ENCODE assay signal across 8 cellular contexts in the genomic region with DNA sequence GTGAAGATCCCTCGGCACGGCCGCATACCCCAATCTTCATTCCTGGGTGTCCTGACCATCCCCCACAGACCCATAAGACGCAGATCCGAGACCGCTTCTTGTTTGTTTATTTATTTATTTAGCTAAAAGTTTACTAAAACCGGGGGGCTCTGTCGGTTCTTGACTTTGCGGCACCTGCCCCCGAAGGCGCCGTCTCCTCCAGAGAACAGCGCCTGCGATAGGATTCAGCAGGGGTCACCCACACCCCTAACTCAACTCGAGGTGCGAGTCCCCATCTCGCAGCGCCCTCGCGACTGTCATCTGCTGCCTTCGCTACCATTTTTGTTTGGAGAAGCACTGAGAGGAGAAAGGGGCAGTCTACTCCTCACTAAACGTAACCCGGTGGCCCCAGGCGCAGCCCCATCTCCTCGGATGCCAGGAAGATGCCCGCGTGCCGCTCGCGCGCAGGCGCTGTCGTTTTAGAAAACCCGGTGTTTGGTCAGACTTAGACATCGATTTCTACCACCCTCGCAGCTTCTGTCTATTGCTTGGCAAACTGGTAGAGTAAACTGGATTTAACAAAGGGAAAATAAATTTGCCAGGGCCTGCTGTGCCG. TPM values are rescaled to one million over a fixed set of nuclear protein-coding genes. Genes with fewer than 3 reads are reported as not detected.
A peak's percentile ranks its signal among the peaks of the same experiment; 100 is the strongest.
DNase-seq lines count a peak whose midpoint lies in the region; ATAC-seq, FAIRE-seq and TF ChIP-seq lines count a peak whose summit lies in the region.
"Had no signal": no experiment of that assay in that cellular context is flagged by ENCODE, and none has a peak within 500 bp of the region (broad histone marks: within the 10 kb centered on the region; RNA-seq: fewer than 3 reads in every experiment).

No MANE protein-coding gene starts in this region.

- peak overlapping the region; percentile 70 for H2AFZ ChIP-seq in endothelial cell of umbilical vein (ENCODE audit: low read depth, low read length)

- TF ChIP-seq CTCF in VCaP (conservative IDR thresholded peaks at IDR 0.05) (peak; percentile 62), endothelial cell of umbilical vein (IDR thresholded peaks at IDR 0.05; ENCODE audit: extremely low read depth in 1 of 2, insufficient read depth in 1 of 2, low read depth in 1 of 2, low read length in 2 of 2) (no peak), progenitor cell of endocrine pancreas (IDR thresholded peaks at IDR 0.05; ENCODE audit: unreplicated experiment) (no peak)

- H3K27ac ChIP-seq in VCaP (no peak overlapping the region), endothelial cell of umbilical vein (ENCODE audit: insufficient read depth, low read depth, low read length) (no peak overlapping the region)

- DNase-seq in endothelial cell of umbilical vein (ENCODE audit: low read depth, low spot score) (no peak), progenitor cell of endocrine pancreas (ENCODE audit: low spot score, unreplicated experiment) (no peak), globus pallidus (ENCODE audit: low spot score) (no peak), GM12892 (ENCODE audit: insufficient read length) (no peak)

- H3K27me3 ChIP-seq in endothelial cell of umbilical vein (ENCODE audit: control insufficient read depth in 2 of 2, insufficient read depth in 2 of 2, low read length in 2 of 2), result peaks cover 9 to 23% of the 10 kb centered on the region in 2 experiments

- POLR2A ChIA-PET in endothelial cell of umbilical vein (lab: Charles Lee), result no interaction called here

- intact Hi-C loops in endothelial cell of umbilical vein (cut with micrococcal nuclease), result loop anchor here (1.0 to 5.0 kb wide), 2 partner anchors 97 to 340 kb away; no protein-coding TSS in a partner anchor

- peaks cover 3% of the 10 kb centered on the region for H3K4me1 Mint-ChIP-seq in progenitor cell of endocrine pancreas (ENCODE audit: low read depth)

- H3K4me1 ChIP-seq in endothelial cell of umbilical vein (ENCODE audit: control insufficient read depth, extremely low read depth, insufficient read depth, low read length), result no peaks in the 10 kb centered on the region

- peak overlapping the region; percentile 76 for H3K4me2 ChIP-seq in endothelial cell of umbilical vein (ENCODE audit: insufficient read depth, low read length)

- BruUV-seq in endothelial cell of umbilical vein (replicated peaks; lab: Mats Ljungman, UMichigan), result no TSS peak

- H3K9me3 ChIP-seq in endothelial cell of umbilical vein (replicated peaks; ENCODE audit: control insufficient read depth, insufficient read depth, low read length), result no peaks in the 10 kb centered on the region

- peaks cover 72% of the 10 kb centered on the region for H3K27me3 Mint-ChIP-seq in progenitor cell of endocrine pancreas

- peak; percentile 12 for ATAC-seq in GM18517 (IDR thresholded peaks at IDR 0.05; ENCODE audit: unreplicated experiment)
- ATAC-seq in HG02884 (IDR thresholded peaks at IDR 0.05; ENCODE audit: unreplicated experiment), result peak; percentile 18

- TF ChIP-seq POLR2A in endothelial cell of umbilical vein (IDR thresholded peaks at IDR 0.05; ENCODE audit: low read depth, low read length) (no peak), GM12892 (IDR thresholded peaks at IDR 0.05; ENCODE audit: low read depth, low read length) (no peak)

- no peaks in the 10 kb centered on the region for H3K79me2 ChIP-seq in endothelial cell of umbilical vein (ENCODE audit: control insufficient read depth, insufficient read depth, low read length)

- H3K9me3 Mint-ChIP-seq in progenitor cell of endocrine pancreas (ENCODE audit: low read depth), result peaks cover 14% of the 10 kb centered on the region

- no peaks in the 10 kb centered on the region for H4K20me1 ChIP-seq in endothelial cell of umbilical vein (replicated peaks; ENCODE audit: control insufficient read depth, extremely low read depth, insufficient read depth, low read length)

- H3K4me3 ChIP-seq in endothelial cell of umbilical vein (replicated peaks in 1 of 3; ENCODE audit: insufficient read depth in 1 of 3, low read depth in 1 of 3, low read length in 3 of 3), result peak overlapping the region in 2 of 3 experiments; percentile 23 to 28

- H3K36me3 Mint-ChIP-seq in progenitor cell of endocrine pancreas (ENCODE audit: insufficient read depth), result no peaks in the 10 kb centered on the region

- no peak overlapping the region for H3K27ac Mint-ChIP-seq in progenitor cell of endocrine pancreas

- CTCF ChIA-PET in endothelial cell of umbilical vein (lab: Charles Lee), result interaction anchor here (0.6 to 2.9 kb wide), 16 partner anchors 9 to 444 kb away, joined by 3 to 11 read pairs (median 5); partner anchors contain the start of gene GPR101

- H3K9ac ChIP-seq in endothelial cell of umbilical vein (replicated peaks; ENCODE audit: extremely low read depth, insufficient read depth, low read length), result no peak overlapping the region

- H3K4me3 Mint-ChIP-seq in progenitor cell of endocrine pancreas (ENCODE audit: low read depth), result peak overlapping the region; percentile 77

- dilution Hi-C loops in endothelial cell of umbilical vein (cut with MboI; ENCODE audit: extremely low pct_ligation_motif_present, low sequenced_read_pairs), result no loop called here

- no peaks in the 10 kb centered on the region for H3K9me1 ChIP-seq in endothelial cell of umbilical vein (replicated peaks; ENCODE audit: control insufficient read depth, extremely low read depth, insufficient read depth, low read length)

- FAIRE-seq in endothelial cell of umbilical vein (lab: Jason Lieb, UNC), result no peak
- FAIRE-seq in GM12892 (lab: Jason Lieb, UNC), result no peak

- H3K36me3 ChIP-seq in endothelial cell of umbilical vein (ENCODE audit: control insufficient read depth in 2 of 2, extremely low read depth in 1 of 2, insufficient read depth in 2 of 2, low read length in 2 of 2), result no peaks in the 10 kb centered on the region

TF ChIP-seq in endothelial cell of umbilical vein, 7 proteins besides CTCF, POLR2A, EP300 and RAD21:
- no peak for TF ChIP-seq MYC (IDR thresholded peaks at IDR 0.05; ENCODE audit: low read depth, low read length)
- TF ChIP-seq EZH2 (IDR thresholded peaks at IDR 0.05; ENCODE audit: borderline replicate concordance, low read depth, low read length, severe bottlenecking), result no peak
- no peak for TF ChIP-seq GATA2 (IDR thresholded peaks at IDR 0.05; ENCODE audit: insufficient read depth, insufficient read length, low read depth, low read length)
- TF ChIP-seq, protein P1, sequence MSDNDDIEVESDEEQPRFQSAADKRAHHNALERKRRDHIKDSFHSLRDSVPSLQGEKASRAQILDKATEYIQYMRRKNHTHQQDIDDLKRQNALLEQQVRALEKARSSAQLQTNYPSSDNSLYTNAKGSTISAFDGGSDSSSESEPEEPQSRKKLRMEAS (IDR thresholded peaks at IDR 0.05; ENCODE audit: insufficient read depth, insufficient read length), result no peak
- TF ChIP-seq POLR2AphosphoS5 (IDR thresholded peaks at IDR 0.05; ENCODE audit: insufficient read depth, low read depth, low read length), result no peak

RNA-seq across cellular contexts. Expression of gene GPR101, which starts 18.9 kb away (rescaled TPM):
- total RNA-seq in endothelial cell of umbilical vein (not detected in 2 replicates), progenitor cell of endocrine pancreas (not detected in 2 replicates)
- not detected in 2 replicates for polyA plus RNA-seq in endothelial cell of umbilical vein
- not detected in 2 replicates for polyA plus RNA-seq in endothelial cell of umbilical vein (2011; cell fraction: cytosol; rRNA removed)
- polyA plus RNA-seq in endothelial cell of umbilical vein (2011; cell fraction: nucleus; rRNA removed), result not detected in 2 replicates
- not detected in 2 replicates for polyA plus RNA-seq in endothelial cell of umbilical vein (2012)
- not detected in 2 replicates for polyA minus RNA-seq in endothelial cell of umbilical vein
- polyA minus RNA-seq in endothelial cell of umbilical vein (2011; cell fraction: cytosol; rRNA and poly(A)+ RNA removed), result not detected
- polyA minus RNA-seq in endothelial cell of umbilical vein (2011; cell fraction: nucleus; rRNA and poly(A)+ RNA removed), result not detected in 2 replicates
- polyA plus RNA-seq in GM12892 (2012; ENCODE audit: missing spikeins), result not detected
- total RNA-seq: activated CD8-positive, alpha-beta memory T cell treated with anti-CD3 and anti-CD28 coated beads for 36 hours had no signal
